1 cellular context compared by ENCODE assay signal in the genomic region with DNA sequence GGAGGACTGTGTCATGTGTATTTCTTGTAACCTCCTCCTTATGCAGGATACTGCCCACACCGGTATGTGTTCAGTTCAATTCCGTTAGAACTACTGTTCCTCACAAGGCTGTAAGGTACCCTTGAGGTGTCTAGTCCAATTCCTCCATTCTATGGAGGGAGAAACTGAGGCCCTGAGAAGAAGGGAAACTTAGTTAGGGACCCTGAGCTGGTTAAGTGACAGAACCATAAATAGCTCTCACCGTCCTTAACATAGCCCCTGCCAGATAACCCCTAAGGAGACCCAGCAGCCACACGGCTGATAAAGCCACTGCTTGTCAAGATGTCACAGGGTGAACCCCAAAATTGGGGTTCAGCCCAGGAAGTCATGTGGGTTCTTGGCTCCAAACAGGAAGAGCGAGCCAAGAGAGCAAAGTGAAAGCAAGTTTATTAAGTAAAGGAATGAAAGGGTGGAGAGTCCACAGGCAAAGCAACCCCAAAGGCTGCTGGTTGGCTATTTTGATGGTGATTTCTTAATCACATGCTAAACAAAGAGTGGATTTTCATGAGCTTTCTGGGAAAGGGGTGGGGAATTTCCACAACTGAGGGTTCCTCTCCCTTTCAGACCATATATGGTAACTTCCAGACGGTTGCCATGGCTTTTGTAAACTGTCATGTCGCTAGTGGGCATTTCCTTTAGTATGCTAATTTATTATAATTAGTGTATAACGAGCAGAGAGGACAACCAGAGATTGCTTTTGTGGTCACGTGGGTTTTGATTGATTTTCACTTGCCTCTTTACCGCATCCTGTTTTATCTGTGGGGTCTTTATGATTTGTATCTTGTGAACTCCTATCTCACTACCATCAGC.
TF ChIP-seq lines count a peak whose summit lies in the region.

No MANE protein-coding gene starts in this region.

TF ChIP-seq in K562, 482 proteins besides CTCF, POLR2A, EP300 and RAD21 (continued from another document and continues in another):
- TF ChIP-seq REST (CRISPR knock-in tag; IDR thresholded peaks at IDR 0.05; ENCODE audit: low read depth) (no peak), FOSL1 (tag; conservative IDR thresholded peaks at IDR 0.05) (peak; percentile 39), KAT7 (CRISPR knock-in tag; IDR thresholded peaks at IDR 0.05; ENCODE audit: borderline replicate concordance) (peak; percentile 72; the same call in 1 of the 2 replicates), PRDM10 (IDR thresholded peaks at IDR 0.05; ENCODE audit: partially characterized antibody) (peak; percentile 74), PRMT5 (CRISPR knock-in tag; IDR thresholded peaks at IDR 0.05) (no peak), NEUROD1 (IDR thresholded peaks at IDR 0.05; ENCODE audit: borderline replicate concordance, low read depth, low read length, partially characterized antibody) (no peak), ZNF639 (CRISPR knock-in tag; conservative IDR thresholded peaks at IDR 0.05 in 1 of 2, IDR thresholded peaks at IDR 0.05 in 1 of 2) (peak in 1 of 2 experiments; percentile 87; a peak in 2 of 4 replicates), SIRT6 (IDR thresholded peaks at IDR 0.05; ENCODE audit: low read depth, low read length) (no peak), MCM2 (IDR thresholded peaks at IDR 0.05; ENCODE audit: low read depth) (no peak), HIVEP1 (CRISPR knock-in tag; IDR thresholded peaks at IDR 0.05) (no peak; the same call in 1 of the 2 replicates), L3MBTL2 (IDR thresholded peaks at IDR 0.05) (peak; percentile 59), RNF2 (IDR thresholded peaks at IDR 0.05) (no peak), HNRNPLL (IDR thresholded peaks at IDR 0.05; ENCODE audit: low read depth, low read length, poor library complexity, severe bottlenecking) (no peak), ZNF134 (CRISPR knock-in tag; conservative IDR thresholded peaks at IDR 0.05) (no peak), C11orf30 (IDR thresholded peaks at IDR 0.05; ENCODE audit: low read depth) (no peak), ZNF77 (CRISPR knock-in tag; IDR thresholded peaks at IDR 0.05) (no peak), NR4A1 (CRISPR knock-in tag; IDR thresholded peaks at IDR 0.05) (no peak), NR4A1 (tag; IDR thresholded peaks at IDR 0.05) (0 out of 2 replicates have a peak, but pooled peaks have one; percentile 57), ZNF41 (CRISPR knock-in tag; conservative IDR thresholded peaks at IDR 0.05) (peak; percentile 2; the same call in 1 of the 2 replicates), ZNF592 (IDR thresholded peaks at IDR 0.05) (peak; percentile 88), TFAM (CRISPR knock-in tag; conservative IDR thresholded peaks at IDR 0.05) (no peak), ZNF445 (CRISPR knock-in tag; IDR thresholded peaks at IDR 0.05; ENCODE audit: low read depth) (no peak), ZKSCAN3 (CRISPR knock-in tag; IDR thresholded peaks at IDR 0.05) (no peak), ZNF79 (CRISPR knock-in tag; IDR thresholded peaks at IDR 0.05; ENCODE audit: low read depth) (0 out of 2 replicates have a peak, but pooled peaks have one; percentile 4), ZKSCAN8 (CRISPR knock-in tag; IDR thresholded peaks at IDR 0.05) (no peak), ZNF766 (CRISPR knock-in tag; conservative IDR thresholded peaks at IDR 0.05) (peak; percentile 69; the same call in 1 of the 2 replicates), CXXC5 (CRISPR knock-in tag; IDR thresholded peaks at IDR 0.05) (peak; percentile 62), CHD2 (IDR thresholded peaks at IDR 0.05; ENCODE audit: low read depth, low read length) (no peak), BDP1 (IDR thresholded peaks at IDR 0.05; ENCODE audit: insufficient read depth, insufficient read length) (no peak), DMBX1 (CRISPR knock-in tag; IDR thresholded peaks at IDR 0.05; ENCODE audit: borderline replicate concordance) (peak; percentile 73; the same call in 1 of the 2 replicates)
- TF ChIP-seq, protein P1, sequence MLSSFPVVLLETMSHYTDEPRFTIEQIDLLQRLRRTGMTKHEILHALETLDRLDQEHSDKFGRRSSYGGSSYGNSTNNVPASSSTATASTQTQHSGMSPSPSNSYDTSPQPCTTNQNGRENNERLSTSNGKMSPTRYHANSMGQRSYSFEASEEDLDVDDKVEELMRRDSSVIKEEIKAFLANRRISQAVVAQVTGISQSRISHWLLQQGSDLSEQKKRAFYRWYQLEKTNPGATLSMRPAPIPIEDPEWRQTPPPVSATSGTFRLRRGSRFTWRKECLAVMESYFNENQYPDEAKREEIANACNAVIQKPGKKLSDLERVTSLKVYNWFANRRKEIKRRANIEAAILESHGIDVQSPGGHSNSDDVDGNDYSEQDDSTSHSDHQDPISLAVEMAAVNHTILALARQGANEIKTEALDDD (IDR thresholded peaks at IDR 0.05) = no peak; the same call in none of the 2 replicates
- TF ChIP-seq, protein P2, sequence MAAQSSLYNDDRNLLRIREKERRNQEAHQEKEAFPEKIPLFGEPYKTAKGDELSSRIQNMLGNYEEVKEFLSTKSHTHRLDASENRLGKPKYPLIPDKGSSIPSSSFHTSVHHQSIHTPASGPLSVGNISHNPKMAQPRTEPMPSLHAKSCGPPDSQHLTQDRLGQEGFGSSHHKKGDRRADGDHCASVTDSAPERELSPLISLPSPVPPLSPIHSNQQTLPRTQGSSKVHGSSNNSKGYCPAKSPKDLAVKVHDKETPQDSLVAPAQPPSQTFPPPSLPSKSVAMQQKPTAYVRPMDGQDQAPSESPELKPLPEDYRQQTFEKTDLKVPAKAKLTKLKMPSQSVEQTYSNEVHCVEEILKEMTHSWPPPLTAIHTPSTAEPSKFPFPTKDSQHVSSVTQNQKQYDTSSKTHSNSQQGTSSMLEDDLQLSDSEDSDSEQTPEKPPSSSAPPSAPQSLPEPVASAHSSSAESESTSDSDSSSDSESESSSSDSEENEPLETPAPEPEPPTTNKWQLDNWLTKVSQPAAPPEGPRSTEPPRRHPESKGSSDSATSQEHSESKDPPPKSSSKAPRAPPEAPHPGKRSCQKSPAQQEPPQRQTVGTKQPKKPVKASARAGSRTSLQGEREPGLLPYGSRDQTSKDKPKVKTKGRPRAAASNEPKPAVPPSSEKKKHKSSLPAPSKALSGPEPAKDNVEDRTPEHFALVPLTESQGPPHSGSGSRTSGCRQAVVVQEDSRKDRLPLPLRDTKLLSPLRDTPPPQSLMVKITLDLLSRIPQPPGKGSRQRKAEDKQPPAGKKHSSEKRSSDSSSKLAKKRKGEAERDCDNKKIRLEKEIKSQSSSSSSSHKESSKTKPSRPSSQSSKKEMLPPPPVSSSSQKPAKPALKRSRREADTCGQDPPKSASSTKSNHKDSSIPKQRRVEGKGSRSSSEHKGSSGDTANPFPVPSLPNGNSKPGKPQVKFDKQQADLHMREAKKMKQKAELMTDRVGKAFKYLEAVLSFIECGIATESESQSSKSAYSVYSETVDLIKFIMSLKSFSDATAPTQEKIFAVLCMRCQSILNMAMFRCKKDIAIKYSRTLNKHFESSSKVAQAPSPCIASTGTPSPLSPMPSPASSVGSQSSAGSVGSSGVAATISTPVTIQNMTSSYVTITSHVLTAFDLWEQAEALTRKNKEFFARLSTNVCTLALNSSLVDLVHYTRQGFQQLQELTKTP (IDR thresholded peaks at IDR 0.05; ENCODE audit: low read depth in 1 of 2, partially characterized antibody in 2 of 2) = peak; percentile 49 to 72
- TF ChIP-seq, protein P3, sequence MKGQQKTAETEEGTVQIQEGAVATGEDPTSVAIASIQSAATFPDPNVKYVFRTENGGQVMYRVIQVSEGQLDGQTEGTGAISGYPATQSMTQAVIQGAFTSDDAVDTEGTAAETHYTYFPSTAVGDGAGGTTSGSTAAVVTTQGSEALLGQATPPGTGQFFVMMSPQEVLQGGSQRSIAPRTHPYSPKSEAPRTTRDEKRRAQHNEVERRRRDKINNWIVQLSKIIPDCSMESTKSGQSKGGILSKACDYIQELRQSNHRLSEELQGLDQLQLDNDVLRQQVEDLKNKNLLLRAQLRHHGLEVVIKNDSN (CRISPR knock-in tag; IDR thresholded peaks at IDR 0.05) = peak; percentile 70
